In the genomic region with DNA sequence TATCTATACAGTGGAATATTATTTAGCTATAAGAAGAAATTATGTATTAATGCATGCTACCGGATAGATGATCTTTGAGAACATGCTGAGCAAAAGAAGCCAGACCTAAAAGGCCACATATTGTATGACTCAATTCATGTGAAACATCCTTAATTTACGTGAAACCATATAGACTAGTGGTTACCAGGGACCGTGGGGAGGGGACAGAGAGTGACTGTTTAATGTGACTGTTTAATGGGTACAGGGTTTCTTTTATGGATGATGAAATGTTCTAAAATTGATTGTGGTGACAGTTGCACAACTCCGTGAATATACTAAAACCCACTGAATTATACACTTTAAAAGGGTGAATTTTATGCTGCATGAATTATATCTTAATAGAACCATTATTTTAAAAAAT, we compare ENCODE assay signal across 1 cellular context.
A peak's percentile ranks its signal among the peaks of the same experiment; 100 is the strongest.
TF ChIP-seq lines count a peak whose summit lies in the region.

No MANE protein-coding gene starts in this region.

TF ChIP-seq in K562, 482 proteins besides CTCF, POLR2A, EP300 and RAD21 (continued from another document):
- no peak for TF ChIP-seq CEBPG (CRISPR knock-in tag; IDR thresholded peaks at IDR 0.05)
- peak in 1 of 2 experiments; percentile 71; a peak in 2 of 4 replicates for TF ChIP-seq CEBPG (tag; conservative IDR thresholded peaks at IDR 0.05 in 1 of 2, IDR thresholded peaks at IDR 0.05 in 1 of 2)
- TF ChIP-seq RAD51 (IDR thresholded peaks at IDR 0.05; ENCODE audit: borderline replicate concordance, low read depth) = no peak
- no peak for TF ChIP-seq KLF16 (IDR thresholded peaks at IDR 0.05)
- TF ChIP-seq GATAD2B (IDR thresholded peaks at IDR 0.05; ENCODE audit: borderline replicate concordance) = no peak
